In the genomic region with DNA sequence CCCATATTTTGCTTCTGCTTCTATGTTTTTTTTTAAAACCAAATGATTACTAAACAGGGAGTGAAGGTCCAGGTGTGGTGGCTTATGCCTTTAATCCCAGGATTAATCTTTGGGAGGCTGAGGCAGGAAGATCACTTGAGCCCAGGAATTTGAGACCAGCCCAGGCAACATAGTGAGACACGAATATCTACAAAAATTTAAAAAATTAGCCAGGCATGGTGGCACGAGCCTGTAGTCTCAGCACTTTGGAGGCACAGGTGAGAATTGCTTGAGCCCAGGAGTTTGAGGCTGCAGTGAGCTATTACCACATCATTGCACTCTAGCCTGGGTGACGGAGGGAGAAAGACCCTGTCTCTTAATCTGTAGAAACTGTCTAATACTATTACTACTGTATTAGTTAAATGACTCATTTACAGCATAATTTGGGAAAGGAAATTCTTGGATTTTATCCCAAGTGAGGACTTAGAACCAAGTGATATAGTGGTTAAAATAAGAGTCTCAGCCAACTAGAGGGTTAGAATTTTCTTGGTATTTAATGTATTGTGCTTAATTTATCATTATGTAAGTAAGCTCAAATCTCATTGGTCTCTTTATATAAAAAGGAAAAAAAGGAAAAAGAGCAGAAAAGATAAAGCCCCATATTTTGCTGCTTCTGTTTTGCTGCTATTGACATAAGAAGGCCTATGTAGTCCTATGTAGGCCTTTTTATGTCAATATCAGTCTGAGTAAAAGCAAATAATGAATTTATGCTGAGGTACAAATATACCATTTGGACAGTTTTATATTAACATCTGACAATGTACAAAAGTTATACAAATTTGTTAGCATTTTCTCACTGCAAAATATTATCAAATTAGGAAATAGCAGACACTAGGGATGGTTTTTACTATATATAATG, we compare ENCODE assay signal across 24 cellular contexts.
"Had no signal": no experiment of that assay in that cellular context is flagged by ENCODE, and none has a peak within 500 bp of the region (broad histone marks: within the 10 kb centered on the region; RNA-seq: fewer than 3 reads in every experiment).

No MANE protein-coding gene starts in this region.

- DNase-seq: activated B cell treated with CpG ODN at 0.5 μM for 24 hours; activated CD4-positive, alpha-beta memory T cell treated with anti-CD3 and anti-CD28 coated beads for 36 hours; activated CD4-positive, alpha-beta T cell treated with anti-CD3 and anti-CD28 coated beads for 4 hours; activated CD8-positive, alpha-beta memory T cell treated with anti-CD3 and anti-CD28 coated beads, Interleukin-2, amount 10 ng/mL, durations not matched to agents 7 days and 5 days; activated naive CD8-positive, alpha-beta T cell treated with anti-CD3 and anti-CD28 coated beads for 36 hours; amniotic stem cell; dorsolateral prefrontal cortex; endodermal cell; foreskin melanocyte; hypothalamus; kidney; midbrain; nephron progenitor cell; nucleus accumbens; stimulated activated CD4-positive, alpha-beta T cell treated with anti-CD3 and anti-CD28 coated beads, Interleukin-12 subunit alpha, Interleukin-12 subunit beta, amount 100 ng/mL, for 4 hours; stimulated activated CD4-positive, alpha-beta T cell treated with anti-CD3 and anti-CD28 coated beads, Interleukin-1b, Interleukin-23, amount 100 ng/mL, for 48 hours; stimulated activated CD8-positive, alpha-beta memory T cell treated with anti-CD3 and anti-CD28 coated beads, Interleukin-4, amount 100 ng/mL, for 48 hours; stimulated activated naive CD4-positive, alpha-beta T cell treated with Interleukin-2 at 50 U/mL for 16 hours; tibial artery; uterus had no signal

- H3K4me1 ChIP-seq: uterus had no signal

- H3K27me3 ChIP-seq: dorsolateral prefrontal cortex, tibial artery, uterus had no signal

- H3K9me3 Mint-ChIP-seq: activated B cell treated with CpG ODN at 0.5 μM for 24 hours; activated CD4-positive, alpha-beta memory T cell treated with anti-CD3 and anti-CD28 coated beads for 36 hours; activated naive CD8-positive, alpha-beta T cell treated with anti-CD3 and anti-CD28 coated beads for 36 hours; endodermal cell; T-helper 2 cell treated with Interferon-gamma antibody and Interleukin-4, amounts not matched to agents 5 μg/mL and 100 μg/mL, for 36 hours had no signal

- ATAC-seq: activated CD8-positive, alpha-beta memory T cell treated with anti-CD3 and anti-CD28 coated beads, Interleukin-2, amount 10 ng/mL, durations not matched to agents 7 days and 5 days; left lobe of liver had no signal

- H3K4me1 Mint-ChIP-seq: activated B cell treated with CpG ODN at 0.5 μM for 24 hours had no signal

- H3K27ac ChIP-seq: dorsolateral prefrontal cortex, epithelial cell of prostate, tibial artery had no signal

- H3K4me3 ChIP-seq: dorsolateral prefrontal cortex, lung, tibial artery, uterus had no signal

- H3K9me3 ChIP-seq: tibial artery, uterus had no signal

- H3K36me3 ChIP-seq: tibial artery, uterus had no signal

- H3K36me3 Mint-ChIP-seq: activated CD4-positive, alpha-beta memory T cell treated with anti-CD3 and anti-CD28 coated beads for 36 hours; activated CD8-positive, alpha-beta memory T cell treated with anti-CD3 and anti-CD28 coated beads, Interleukin-2, amount 10 ng/mL, durations not matched to agents 7 days and 5 days had no signal

- H3K27me3 Mint-ChIP-seq: activated B cell treated with CpG ODN at 0.5 μM for 24 hours; activated CD4-positive, alpha-beta memory T cell treated with anti-CD3 and anti-CD28 coated beads for 36 hours; activated CD8-positive, alpha-beta memory T cell treated with anti-CD3 and anti-CD28 coated beads, Interleukin-2, amount 10 ng/mL, durations not matched to agents 7 days and 5 days; activated naive CD8-positive, alpha-beta T cell treated with anti-CD3 and anti-CD28 coated beads for 36 hours had no signal

- H3K4me3 Mint-ChIP-seq: activated B cell treated with CpG ODN at 0.5 μM for 24 hours; activated CD4-positive, alpha-beta memory T cell treated with anti-CD3 and anti-CD28 coated beads for 36 hours; activated CD8-positive, alpha-beta memory T cell treated with anti-CD3 and anti-CD28 coated beads, Interleukin-2, amount 10 ng/mL, durations not matched to agents 7 days and 5 days; activated naive CD8-positive, alpha-beta T cell treated with anti-CD3 and anti-CD28 coated beads for 36 hours; endodermal cell; nephron progenitor cell; T-helper 2 cell treated with Interferon-gamma antibody and Interleukin-4, amounts not matched to agents 5 μg/mL and 100 μg/mL, for 36 hours had no signal

- H3K27ac Mint-ChIP-seq: activated B cell treated with CpG ODN at 0.5 μM for 24 hours; activated CD4-positive, alpha-beta memory T cell treated with anti-CD3 and anti-CD28 coated beads for 36 hours; activated CD8-positive, alpha-beta memory T cell treated with anti-CD3 and anti-CD28 coated beads, Interleukin-2, amount 10 ng/mL, durations not matched to agents 7 days and 5 days; activated naive CD8-positive, alpha-beta T cell treated with anti-CD3 and anti-CD28 coated beads for 36 hours; endodermal cell; nephron progenitor cell; T-helper 2 cell treated with Interferon-gamma antibody and Interleukin-4, amounts not matched to agents 5 μg/mL and 100 μg/mL, for 36 hours had no signal
